In the genomic region with DNA sequence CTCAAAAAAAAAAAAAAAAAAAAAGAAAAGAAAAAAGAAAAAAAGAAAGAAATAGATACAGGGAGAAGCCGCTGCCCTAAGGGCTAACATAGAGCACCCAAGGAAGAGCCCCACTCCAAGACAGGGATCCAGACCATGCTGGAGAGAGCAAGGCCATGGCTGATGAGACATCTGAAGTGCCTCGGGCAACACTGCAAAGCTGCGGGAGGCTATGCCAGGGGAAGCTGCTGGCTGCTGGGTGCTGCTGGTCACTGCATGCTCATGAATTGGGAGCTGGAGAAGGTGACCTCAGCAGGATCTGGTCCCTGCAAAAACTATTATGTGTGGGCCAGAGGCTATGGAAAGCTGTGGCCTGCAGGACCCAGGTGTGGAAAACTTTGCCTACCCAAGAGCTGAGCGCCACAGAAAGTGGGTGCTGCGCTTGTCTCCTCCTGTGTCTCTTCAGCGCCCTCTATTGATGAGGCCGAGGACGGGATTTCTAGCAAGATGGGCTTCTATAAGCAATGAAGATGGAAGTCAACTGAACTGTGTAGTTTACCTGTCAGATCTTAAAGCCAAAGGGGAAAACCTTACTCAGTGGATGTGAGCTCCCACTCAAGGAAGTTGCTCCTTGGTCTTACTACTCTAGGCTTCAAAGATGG, we compare ENCODE assay signal across 2 cellular contexts.
TF ChIP-seq lines count a peak whose summit lies in the region.

No MANE protein-coding gene starts in this region.

TF ChIP-seq in GM12891, 5 proteins besides CTCF, POLR2A, EP300 and RAD21:
- TF ChIP-seq POLR2AphosphoS5 (IDR thresholded peaks at IDR 0.05; ENCODE audit: low read depth, low read length) = no peak
- TF ChIP-seq PAX5 (IDR thresholded peaks at IDR 0.05; ENCODE audit: insufficient read depth, low read length, severe bottlenecking) = no peak
- TF ChIP-seq TAF1 (IDR thresholded peaks at IDR 0.05; ENCODE audit: low read depth, low read length) = no peak
- no peak for TF ChIP-seq POU2F2 (IDR thresholded peaks at IDR 0.05; ENCODE audit: low read depth, low read length)
- TF ChIP-seq SPI1 (IDR thresholded peaks at IDR 0.05; ENCODE audit: low read depth, low read length) = no peak
TF ChIP-seq in GM12891: peak in this region for 0.

TF ChIP-seq in GM12878, 131 proteins besides CTCF, POLR2A, EP300 and RAD21:
- TF ChIP-seq NKRF (conservative IDR thresholded peaks at IDR 0.05) = 0 out of 2 replicates have a peak, but pooled peaks have one; percentile 17
- no peak for TF ChIP-seq RELB (IDR thresholded peaks at IDR 0.05; ENCODE audit: low read depth)
- TF ChIP-seq SMARCA5 (IDR thresholded peaks at IDR 0.05) = no peak
- no peak for TF ChIP-seq FOS (IDR thresholded peaks at IDR 0.05; ENCODE audit: borderline replicate concordance, extremely low read depth, insufficient read length)
- TF ChIP-seq ZNF592 (IDR thresholded peaks at IDR 0.05) = 0 out of 2 replicates have a peak, but pooled peaks have one; percentile 22
- peak; percentile 36; the same call in 1 of the 2 replicates for TF ChIP-seq SMC3 (IDR thresholded peaks at IDR 0.05; ENCODE audit: borderline replicate concordance, low read length)
- TF ChIP-seq CREB1 (IDR thresholded peaks at IDR 0.05; ENCODE audit: low read depth) = 0 out of 2 replicates have a peak, but pooled peaks have one; percentile 16
- TF ChIP-seq YY1 (IDR thresholded peaks at IDR 0.05; ENCODE audit: low read depth, low read length) = 0 out of 2 replicates have a peak, but pooled peaks have one; percentile 36
- TF ChIP-seq DPF2 (IDR thresholded peaks at IDR 0.05) = no peak
- TF ChIP-seq SRF (IDR thresholded peaks at IDR 0.05; ENCODE audit: low read depth in 2 of 2, low read length in 2 of 2) = no peak
